ENCODE assay signal across 8 cellular contexts in the genomic region with DNA sequence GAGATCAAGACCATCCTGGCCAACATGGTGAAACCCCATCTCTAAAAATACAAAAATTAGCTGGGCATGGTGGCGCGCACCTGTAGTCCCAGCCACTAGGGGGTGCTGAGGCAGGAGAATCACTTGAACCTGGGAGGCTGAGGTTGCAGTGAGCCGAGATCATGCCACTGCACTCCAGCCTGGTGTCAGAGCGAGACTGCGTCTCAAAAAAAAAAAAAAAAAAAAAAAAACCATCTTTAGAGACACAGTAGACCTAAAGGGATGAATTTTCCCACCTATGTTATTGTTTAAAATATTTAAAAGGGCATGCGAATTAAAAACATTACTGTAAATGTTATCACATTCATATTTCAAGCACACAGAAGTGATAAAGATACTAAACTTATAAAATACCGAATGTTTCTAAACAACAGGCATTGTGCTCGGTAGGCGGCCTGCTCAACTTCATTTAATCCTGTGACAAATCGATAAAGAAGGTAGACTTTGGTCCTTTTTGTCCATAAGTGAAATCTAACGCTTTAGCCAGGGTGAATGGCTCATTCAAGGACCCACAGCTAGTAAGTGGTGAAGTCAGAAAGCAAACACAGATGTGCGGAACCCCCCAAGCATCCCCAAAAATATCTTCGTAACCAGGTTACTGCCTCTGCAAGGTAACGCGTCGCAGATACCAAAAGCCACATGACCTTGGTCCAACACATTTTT. TPM values are rescaled to one million over a fixed set of nuclear protein-coding genes. Genes with fewer than 3 reads are reported as not detected.
DNase-seq lines count a peak whose midpoint lies in the region; ATAC-seq and TF ChIP-seq lines count a peak whose summit lies in the region.

No MANE protein-coding gene starts in this region.

- peak; percentile 62 to 94 for TF ChIP-seq CTCF in Caco-2 (IDR thresholded peaks at IDR 0.05; ENCODE audit: insufficient read depth in 1 of 2, low read depth in 1 of 2, low read length in 1 of 2, severe bottlenecking in 1 of 2, unreplicated experiment in 1 of 2)
- peak; percentile 53 to 68 (median 61) for TF ChIP-seq CTCF in gastroesophageal sphincter (IDR thresholded peaks at IDR 0.05)

- no peak for TF ChIP-seq POLR2A in gastroesophageal sphincter (IDR thresholded peaks at IDR 0.05)

- peaks cover 8% of the 10 kb centered on the region for H3K36me3 ChIP-seq in Caco-2 (ENCODE audit: control insufficient read depth, insufficient read depth, low read length)
- H3K36me3 ChIP-seq in MG63, result peaks cover 91% of the 10 kb centered on the region
- peaks cover 8 to 78% of the 10 kb centered on the region in 2 donors for H3K36me3 ChIP-seq in gastroesophageal sphincter

- intact Hi-C loops in Caco-2 (cut with micrococcal nuclease; ENCODE audit: unreplicated experiment), result loop anchor here (1.0 kb wide), 1 partner anchor 37 kb away; no protein-coding TSS in a partner anchor

- no peak overlapping the region for H3K4me3 ChIP-seq in Caco-2 (ENCODE audit: low read depth, low read length)
- no peak overlapping the region for H3K4me3 ChIP-seq in MG63
- no peak overlapping the region for H3K4me3 ChIP-seq in gastroesophageal sphincter

- H3K4me3 Mint-ChIP-seq in Caco-2 (ENCODE audit: unreplicated experiment), result no peak overlapping the region
- H3K4me3 Mint-ChIP-seq in activated T-cell treated with anti-CD3 and anti-CD28 coated beads, Interleukin-2, amount 50 U/mL, for 24 hours, result no peak overlapping the region

- peaks cover 91% of the 10 kb centered on the region for H3K36me3 Mint-ChIP-seq in Caco-2 (ENCODE audit: insufficient read depth, unreplicated experiment)
- H3K36me3 Mint-ChIP-seq in activated T-cell treated with anti-CD3 and anti-CD28 coated beads, Interleukin-2, amount 50 U/mL, for 24 hours (ENCODE audit: low read depth), result peaks cover 97% of the 10 kb centered on the region

- H3K4me1 ChIP-seq in Caco-2, result no peaks in the 10 kb centered on the region
- H3K4me1 ChIP-seq in gastroesophageal sphincter, result no peaks in the 10 kb centered on the region

- POLR2A ChIA-PET in Caco-2 (lab: Charles Lee), result interaction anchor here (1.0 kb wide), 1 partner anchor 10 kb away, joined by 17 read pairs; no protein-coding TSS in a partner anchor

- ATAC-seq in gastroesophageal sphincter, result no peak
- ATAC-seq in GM21786 (IDR thresholded peaks at IDR 0.05; ENCODE audit: unreplicated experiment), result no peak

- no peak overlapping the region for H3K27ac ChIP-seq in gastroesophageal sphincter
- no peak overlapping the region for H3K27ac ChIP-seq in caudate nucleus (ENCODE audit: low read depth, low read length)

- H3K9me3 Mint-ChIP-seq in Caco-2 (ENCODE audit: unreplicated experiment), result no peaks in the 10 kb centered on the region
- no peaks in the 10 kb centered on the region for H3K9me3 Mint-ChIP-seq in activated T-cell treated with anti-CD3 and anti-CD28 coated beads, Interleukin-2, amount 50 U/mL, for 24 hours

- 86 to 87% methylated on average over 13 to 15 of the region's 16 CpGs for WGBS in gastroesophageal sphincter (ENCODE audit: low coverage in 1 of 2), 2 donors

- H3K4me1 Mint-ChIP-seq in Caco-2 (ENCODE audit: low read depth, unreplicated experiment), result no peaks in the 10 kb centered on the region
- peaks cover 1% of the 10 kb centered on the region for H3K4me1 Mint-ChIP-seq in activated T-cell treated with anti-CD3 and anti-CD28 coated beads, Interleukin-2, amount 50 U/mL, for 24 hours (ENCODE audit: low read depth)

- no peak overlapping the region for H3K27ac Mint-ChIP-seq in Caco-2 (ENCODE audit: unreplicated experiment)
- no peak overlapping the region for H3K27ac Mint-ChIP-seq in activated T-cell treated with anti-CD3 and anti-CD28 coated beads, Interleukin-2, amount 50 U/mL, for 24 hours

- H3K27me3 ChIP-seq in Caco-2 (replicated peaks; ENCODE audit: control insufficient read depth, insufficient read depth, low read length), result no peaks in the 10 kb centered on the region
- no peaks in the 10 kb centered on the region for H3K27me3 ChIP-seq in MG63
- no peaks in the 10 kb centered on the region for H3K27me3 ChIP-seq in gastroesophageal sphincter

- H3K27me3 Mint-ChIP-seq in Caco-2 (ENCODE audit: insufficient read depth, unreplicated experiment), result no peaks in the 10 kb centered on the region
- H3K27me3 Mint-ChIP-seq in activated T-cell treated with anti-CD3 and anti-CD28 coated beads, Interleukin-2, amount 50 U/mL, for 24 hours, result no peaks in the 10 kb centered on the region

- peak; percentile 66 to 82 for DNase-seq in Caco-2
- peak; percentile 24 for DNase-seq in MG63
- peak; percentile 74 for DNase-seq in activated T-cell treated with anti-CD3 and anti-CD28 coated beads, Interleukin-2, amount 50 U/mL, for 24 hours
- peak; percentile 63 for DNase-seq in stimulated activated CD4-positive, alpha-beta T cell treated with anti-CD3 and anti-CD28 coated beads, Interleukin-1b, Interleukin-23, amount 100 ng/mL, for 48 hours
- DNase-seq in caudate nucleus (lab: John Stamatoyannopoulos, UW), result no peak
- no peak for DNase-seq in NCI-H510A (lab: John Stamatoyannopoulos, UW)

- CTCF ChIA-PET in Caco-2 (lab: Charles Lee), result interaction anchor here (0.7 to 1.0 kb wide), 5 partner anchors 17 to 129 kb away, joined by 4 to 11 read pairs (median 7); a partner anchor contains a TSS

- H3K9me3 ChIP-seq in Caco-2, result no peaks in the 10 kb centered on the region
- no peaks in the 10 kb centered on the region for H3K9me3 ChIP-seq in MG63
- no peaks in the 10 kb centered on the region for H3K9me3 ChIP-seq in gastroesophageal sphincter

- TF ChIP-seq EP300 in gastroesophageal sphincter (IDR thresholded peaks at IDR 0.05), result no peak

- no TSS peak for BruUV-seq in Caco-2 (replicated peaks; lab: Mats Ljungman, UMichigan)

RNA-seq across cellular contexts. Expression of a gene that starts 16.1 kb away (rescaled TPM):
- 97.8 and 108 TPM in 2 replicates for total RNA-seq in Caco-2 (2022)
- 34.4 and 43.9 TPM in 2 replicates for total RNA-seq in MG63 (2014; rRNA removed; shearing (Covaris generic); ENCODE audit: low replicate concordance)
- 10 to 100 TPM in 2 of 4 donors, 1 to 10 TPM in 2; 7.0 to 13.8 (median 11.4) TPM for total RNA-seq in gastroesophageal sphincter

RNA-seq across cellular contexts. Expression of a gene that starts 16.8 kb away (rescaled TPM):
- total RNA-seq in Caco-2 (2022) (71.4 and 78.1 TPM in 2 replicates), gastroesophageal sphincter (10 to 100 TPM; 27.6 to 56.4 (median 45.0) TPM)
- total RNA-seq in MG63 (2014; rRNA removed; shearing (Covaris generic); ENCODE audit: low replicate concordance), result 33.0 and 37.6 TPM in 2 replicates

RNA-seq across cellular contexts. Expression of a gene that starts 45.5 kb away (rescaled TPM):
- total RNA-seq in Caco-2 (2022) (88.3 and 94.5 TPM in 2 replicates), gastroesophageal sphincter (10 to 100 TPM; 54.0 to 74.4 (median 55.4) TPM)
- total RNA-seq in MG63 (2014; rRNA removed; shearing (Covaris generic); ENCODE audit: low replicate concordance), result 32.7 and 43.3 TPM in 2 replicates

RNA-seq across cellular contexts. Expression of a gene that starts 45.7 kb away (rescaled TPM):
- total RNA-seq in Caco-2 (2022) (48.7 and 52.0 TPM in 2 replicates), gastroesophageal sphincter (10 to 100 TPM; 20.1 to 28.8 (median 22.3) TPM)
- 12.3 and 14.9 TPM in 2 replicates for total RNA-seq in MG63 (2014; rRNA removed; shearing (Covaris generic); ENCODE audit: low replicate concordance)

Comparison
In these comparisons a context has a peak if more than half of its experiments do, and no peak if none do; other contexts are left out.
1. DNase-seq: peak in Caco-2 (2 of 2), MG63 (single experiment), activated T-cell treated with anti-CD3 and anti-CD28 coated beads, Interleukin-2, amount 50 U/mL, for 24 hours (single experiment) and stimulated activated CD4-positive, alpha-beta T cell treated with anti-CD3 and anti-CD28 coated beads, Interleukin-1b, Interleukin-23, amount 100 ng/mL, for 48 hours (single experiment); none in caudate nucleus (0 of 61) and NCI-H510A (single experiment).